8 cellular contexts compared by ENCODE assay signal in the genomic region with DNA sequence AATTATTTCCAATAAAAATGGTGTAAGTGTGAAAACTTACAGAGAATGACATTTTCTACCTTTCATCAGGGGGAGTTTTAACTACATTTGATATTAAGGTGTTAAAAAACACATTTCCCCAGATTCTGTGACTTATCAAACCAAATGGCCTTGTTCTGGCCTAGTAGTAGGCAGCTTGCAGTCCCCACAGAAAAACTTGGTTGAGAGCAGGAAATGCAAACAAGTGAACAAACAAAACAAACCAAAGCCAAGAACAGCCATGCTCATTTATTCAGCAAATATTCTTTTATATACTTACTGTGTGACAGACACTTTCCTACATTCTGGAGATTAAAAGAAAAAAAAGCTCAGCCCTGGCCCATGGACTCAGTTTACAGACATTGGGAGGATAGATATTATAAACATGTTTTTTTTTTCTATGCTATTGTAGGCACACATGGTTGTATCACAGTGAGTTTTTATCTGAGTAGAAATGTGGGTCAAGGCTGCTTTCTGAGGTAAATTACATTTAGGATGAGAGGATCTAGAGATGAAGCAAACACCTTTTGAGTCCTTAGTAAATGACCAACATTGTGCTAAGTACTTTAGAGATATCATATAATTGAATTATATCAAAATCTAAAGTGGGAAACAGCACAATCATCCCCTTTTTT.
"Had no signal": no experiment of that assay in that cellular context is flagged by ENCODE, and none has a peak within 500 bp of the region (broad histone marks: within the 10 kb centered on the region; RNA-seq: fewer than 3 reads in every experiment).

No MANE protein-coding gene starts in this region.

- H3K4me3 ChIP-seq: HAP-1, K562 had no signal

- H3K4me3 Mint-ChIP-seq: HFFc6 had no signal

- H3K9me3 ChIP-seq: HAP-1 had no signal

- DNase-seq: GOT3, H7, HFFc6, IMR-90, KG1 had no signal

- H3K27ac Mint-ChIP-seq: HFFc6 had no signal

- ATAC-seq: HCT116, K562 had no signal

- H3K4me1 ChIP-seq: HAP-1 had no signal

- H3K36me3 ChIP-seq: HAP-1 had no signal
